In genomic region chr7:138002096-138002827, GRCh38 we compare ENCODE assay signal across 8 cellular contexts. TPM values are rescaled to one million over a fixed set of nuclear protein-coding genes. Genes with fewer than 3 reads are reported as not detected.
DNase-seq lines count a peak whose midpoint lies in the region; ATAC-seq and TF ChIP-seq lines count a peak whose summit lies in the region.

No MANE protein-coding gene starts in this region.

- H3K9me3 ChIP-seq in mammary epithelial cell (replicated peaks; ENCODE audit: insufficient read depth, low read length) (no peaks in the 10 kb centered on the region), iPS-18c (ENCODE audit: control insufficient read depth, insufficient read depth, low read length) (no peaks in the 10 kb centered on the region), skeletal muscle satellite cell (replicated peaks; ENCODE audit: low read length) (no peaks in the 10 kb centered on the region)

- no peaks in the 10 kb centered on the region for H3K36me3 ChIP-seq in ACC112 (ENCODE audit: insufficient read depth, low read length)
- no peaks in the 10 kb centered on the region for H3K36me3 ChIP-seq in mammary epithelial cell (ENCODE audit: insufficient read depth, low read length)
- peaks cover 22% of the 10 kb centered on the region for H3K36me3 ChIP-seq in skeletal muscle satellite cell (ENCODE audit: insufficient read depth, low read length)

- peak overlapping the region; percentile 94 for H3K9ac ChIP-seq in mammary epithelial cell (ENCODE audit: insufficient read depth, low read length)
- peak overlapping the region; percentile 97 for H3K9ac ChIP-seq in skeletal muscle satellite cell (ENCODE audit: low read depth, low read length)

- no TSS peak for BruUV-seq in mammary epithelial cell (replicated peaks; lab: Mats Ljungman, UMichigan)

- H2AFZ ChIP-seq in ACC112 (ENCODE audit: low read length, unreplicated experiment) = peak overlapping the region; percentile 24
- H2AFZ ChIP-seq in mammary epithelial cell (ENCODE audit: low read depth, low read length) = peak overlapping the region; percentile 93

- H3K4me1 ChIP-seq in ACC112 (ENCODE audit: control insufficient read depth, insufficient read depth, low read length, unreplicated experiment) = peaks cover 16% of the 10 kb centered on the region
- H3K4me1 ChIP-seq in mammary epithelial cell (ENCODE audit: insufficient read depth, low read length) = peaks cover 25% of the 10 kb centered on the region
- H3K4me1 ChIP-seq in skeletal muscle satellite cell (ENCODE audit: control insufficient read depth, insufficient read depth, low read length) = peaks cover 24% of the 10 kb centered on the region

- WGBS in mammary epithelial cell (ENCODE audit: low coverage, missing lambda C conversion rate) = 4% methylated on average over 11 of the region's 28 CpGs

- CTCF ChIA-PET in mammary epithelial cell (lab: Charles Lee; ENCODE audit: low non-redundant PET) = interaction anchor here (0.5 to 0.8 kb wide), 8 partner anchors 21 to 884 kb away, joined by 3 to 7 read pairs (median 4); no protein-coding TSS in a partner anchor

- H3K27me3 ChIP-seq in ACC112 (ENCODE audit: insufficient read depth, low read length) (no peaks in the 10 kb centered on the region), mammary epithelial cell (ENCODE audit: insufficient read depth, low read length) (no peaks in the 10 kb centered on the region), skeletal muscle satellite cell (ENCODE audit: control insufficient read depth, insufficient read depth, low read length) (no peaks in the 10 kb centered on the region)

- DNase-seq in NCI-H2171 treated with DMSO at 0.1 percent for 48 hours (lab: John Stamatoyannopoulos, UW) = peak; percentile 99
- peak; percentile 100 for DNase-seq in mammary epithelial cell

- H3K4me3 ChIP-seq in ACC112 (ENCODE audit: low read depth, low read length) (peak overlapping the region; percentile 93), mammary epithelial cell (replicated peaks in 1 of 3; ENCODE audit: insufficient read depth in 1 of 3, low read depth in 2 of 3, low read length in 3 of 3) (peak overlapping the region; percentile 91 to 98 (median 94)), iPS-18c (ENCODE audit: insufficient read depth, low read depth, low read length) (peak overlapping the region; percentile 95), skeletal muscle satellite cell (ENCODE audit: low read length) (peak overlapping the region; percentile 88)

- in situ Hi-C loops in mammary epithelial cell (cut with MboI; ENCODE audit: low sequenced_read_pairs in 2 of 2) = loop anchor here in 1 of 2 donors (10.0 to 25.0 kb wide), 3 partner anchors 97 to 735 kb away; no protein-coding TSS in a partner anchor

- peak overlapping the region; percentile 54 for H3K4me2 ChIP-seq in mammary epithelial cell (ENCODE audit: insufficient read depth, low read depth, low read length)
- H3K4me2 ChIP-seq in skeletal muscle satellite cell (ENCODE audit: low read length) = peak overlapping the region; percentile 96

- TF ChIP-seq CTCF in VCaP (conservative IDR thresholded peaks at IDR 0.05) = peak; percentile 97
- peak; percentile 79 to 81 for TF ChIP-seq CTCF in mammary epithelial cell (conservative IDR thresholded peaks at IDR 0.05 in 1 of 2, IDR thresholded peaks at IDR 0.05 in 1 of 2; ENCODE audit: extremely low read depth in 1 of 2, insufficient read depth in 1 of 2, low read depth in 1 of 2, low read length in 2 of 2)

- H3K27ac ChIP-seq in ACC112 (ENCODE audit: low read depth, low read length) = peak overlapping the region; percentile 97
- H3K27ac ChIP-seq in VCaP = peak overlapping the region; percentile 78
- peak overlapping the region; percentile 87 for H3K27ac ChIP-seq in mammary epithelial cell (ENCODE audit: insufficient read depth, low read depth, low read length)

- ATAC-seq in GM18867 (IDR thresholded peaks at IDR 0.05; ENCODE audit: unreplicated experiment) (peak; percentile 96), HG03135 (IDR thresholded peaks at IDR 0.05; ENCODE audit: unreplicated experiment) (peak; percentile 96)

- peaks cover 46% of the 10 kb centered on the region for H3K79me2 ChIP-seq in ACC112 (ENCODE audit: control insufficient read depth, insufficient read depth, low read length, unreplicated experiment)
- H3K79me2 ChIP-seq in mammary epithelial cell (ENCODE audit: insufficient read depth, low read length) = peaks cover 46% of the 10 kb centered on the region

- no peaks in the 10 kb centered on the region for H4K20me1 ChIP-seq in mammary epithelial cell (ENCODE audit: insufficient read depth, low read length)

- dilution Hi-C loops in mammary epithelial cell (cut with HindIII; ENCODE audit: low sequenced_read_pairs) = no loop called here

- intact Hi-C loops in mammary epithelial cell (cut with micrococcal nuclease) = loop anchor here (1.0 to 10.0 kb wide), 3 partner anchors 72 to 863 kb away; no protein-coding TSS in a partner anchor

RNA-seq across cellular contexts. Expression of gene CREB3L2, which starts 0.4 kb away (rescaled TPM):
- total RNA-seq in mammary epithelial cell = 10 to 100 TPM; 26.3 to 63.5 TPM
- polyA plus RNA-seq in mammary epithelial cell = 22.4 TPM
- 47.2 TPM for polyA minus RNA-seq in mammary epithelial cell
- total RNA-seq in skeletal muscle satellite cell (2012; rRNA removed) = 17.2 and 28.0 TPM in 2 replicates

Comparison
In these comparisons a context has a peak if more than half of its experiments do, and no peak if none do; other contexts are left out.
1. Peak in every context shown above with its lines: DNase-seq, ATAC-seq, H3K4me3 ChIP-seq and H3K27ac ChIP-seq.